ENCODE assay signal across 14 cellular contexts in the genomic region with DNA sequence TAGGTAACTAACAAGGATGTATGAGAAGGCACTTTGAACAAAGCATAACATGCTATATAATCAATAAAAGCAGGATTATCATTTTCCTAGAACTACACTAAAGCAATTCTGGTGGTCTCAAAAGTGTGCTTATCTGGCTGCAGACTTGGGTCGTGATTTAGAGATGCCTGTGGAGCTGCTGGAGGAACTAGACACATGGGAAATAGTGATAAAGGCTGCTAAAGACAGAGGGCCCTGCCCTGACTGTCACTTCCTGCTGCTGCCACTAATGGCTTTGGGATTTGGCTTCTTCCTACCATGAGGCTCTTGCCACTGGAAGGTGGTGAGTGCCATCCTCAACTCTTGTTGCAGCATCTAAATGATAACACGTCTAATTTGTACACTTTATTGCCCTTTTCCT. TPM values are rescaled to one million over a fixed set of nuclear protein-coding genes. Genes with fewer than 3 reads are reported as not detected.
"Had no signal": no experiment of that assay in that cellular context is flagged by ENCODE, and none has a peak within 500 bp of the region (broad histone marks: within the 10 kb centered on the region; RNA-seq: fewer than 3 reads in every experiment).

No MANE protein-coding gene starts in this region.

- H3K4me3 ChIP-seq: body of pancreas, dorsolateral prefrontal cortex, hepatocyte, spleen, thoracic aorta, upper lobe of right lung had no signal

- H3K36me3 ChIP-seq: spleen, thoracic aorta, upper lobe of right lung had no signal

- H3K79me2 ChIP-seq: hepatocyte had no signal

- H2AFZ ChIP-seq: hepatocyte had no signal

- H3K27me3 ChIP-seq: body of pancreas, hepatocyte, upper lobe of right lung had no signal

- H3K9me3 ChIP-seq: body of pancreas, thoracic aorta, upper lobe of right lung had no signal

- H3K27ac ChIP-seq: body of pancreas, foreskin keratinocyte, hepatocyte, spleen, thoracic aorta, upper lobe of right lung had no signal

- H3K4me1 ChIP-seq: body of pancreas, foreskin keratinocyte, spleen, upper lobe of right lung had no signal

- H3K4me2 ChIP-seq: hepatocyte had no signal

- DNase-seq: activated B cell treated with CpG ODN at 0.5 μM for 24 hours; activated CD4-positive, alpha-beta memory T cell treated with anti-CD3 and anti-CD28 coated beads, Interleukin-2, amount 10 ng/mL, durations not matched to agents 7 days and 5 days; activated CD4-positive, alpha-beta T cell treated with anti-CD3 and anti-CD28 coated beads for 48 hours; activated CD8-positive, alpha-beta memory T cell treated with anti-CD3 and anti-CD28 coated beads, Interleukin-2, amount 10 ng/mL, durations not matched to agents 7 days and 5 days; activated naive CD4-positive, alpha-beta T cell treated with Interleukin-2 at 50 U/mL for 16 hours; body of pancreas; dorsolateral prefrontal cortex; foreskin keratinocyte; posterior cingulate gyrus; spleen; stimulated activated naive B cell treated with anti-CD40 and anti-IgM and Interleukin-4, amounts not matched to agents 10 μg/mL and 1 μg/mL and 100 μg/mL, for 72 hours; upper lobe of right lung had no signal

RNA-seq across cellular contexts. Expression of gene TMEM178A, which starts 22.5 kb away (rescaled TPM):
- total RNA-seq: activated B cell treated with CpG ODN at 0.5 μM for 24 hours; activated CD8-positive, alpha-beta memory T cell treated with anti-CD3 and anti-CD28 coated beads, Interleukin-2, amount 10 ng/mL, durations not matched to agents 7 days and 5 days; foreskin keratinocyte had no signal
